20 cellular contexts compared by ENCODE assay signal in the genomic region with DNA sequence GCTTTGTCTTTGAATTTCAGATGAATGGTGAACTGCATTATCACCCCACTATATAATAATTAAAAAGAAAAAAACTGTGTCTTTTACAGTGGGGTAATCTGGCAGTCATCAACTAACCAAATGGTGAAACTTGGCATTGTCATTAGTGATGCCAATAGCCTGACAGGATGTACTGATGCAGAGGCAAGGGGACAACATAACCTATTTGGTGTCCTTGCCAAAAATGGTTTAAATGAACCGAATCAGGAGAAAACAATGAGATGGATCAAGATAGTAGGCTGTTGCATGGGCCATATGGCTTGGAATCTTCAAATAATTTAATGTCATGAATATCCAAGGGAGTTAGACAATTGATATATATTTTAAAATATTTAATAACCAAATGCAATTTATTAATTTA.
"Had no signal": no experiment of that assay in that cellular context is flagged by ENCODE, and none has a peak within 500 bp of the region (broad histone marks: within the 10 kb centered on the region; RNA-seq: fewer than 3 reads in every experiment).

No MANE protein-coding gene starts in this region.

- DNase-seq: Karpas-422, KBM-7, MM.1S, NCI-H1048, NCI-H1092 treated with DMSO at 0.1 percent for 48 hours, NCI-H1436 treated with DMSO at 0.1 percent for 48 hours, NCI-H1694 treated with DMSO at 0.1 percent for 48 hours, NCI-H187 treated with DMSO at 0.1 percent for 48 hours, NCI-H2029, NCI-H2081, NCI-H2227 treated with DMSO at 0.1 percent for 48 hours, NCI-H345, NCI-H510A, NCI-H526, NCI-H774, PC-9, SHP77, SIG-M5, SJCRH30, T-cell had no signal

- H3K4me3 Mint-ChIP-seq: T-cell had no signal

- H3K36me3 Mint-ChIP-seq: T-cell had no signal

- H3K27ac Mint-ChIP-seq: T-cell had no signal

- H3K27me3 Mint-ChIP-seq: T-cell had no signal
